Comparison of ENCODE assay signal across 36 cellular contexts in genomic region chr2:25246001-25246400, GRCh38.
"Had no signal": no experiment of that assay in that cellular context is flagged by ENCODE, and none has a peak within 500 bp of the region (broad histone marks: within the 10 kb centered on the region; RNA-seq: fewer than 3 reads in every experiment).

No MANE protein-coding gene starts in this region.

- H3K9me3 ChIP-seq: MG63, Peyer's patch, SJSA1, SK-N-SH had no signal

- H3K4me1 ChIP-seq: SJSA1 had no signal

- H3K36me3 ChIP-seq: MG63 had no signal

- H3K4me3 ChIP-seq: MG63, Peyer's patch, SJSA1 had no signal

- H3K27ac Mint-ChIP-seq: activated B cell treated with CpG ODN at 0.5 μM for 24 hours; activated CD4-positive, alpha-beta memory T cell treated with anti-CD3 and anti-CD28 coated beads for 36 hours; activated T-cell treated with anti-CD3 and anti-CD28 coated beads, Interleukin-2, amount 50 U/mL, for 72 hours; activated T-helper 17 cell treated with anti-CD3 and anti-CD28 coated beads, Interleukin-2, amount 50 U/mL, for 72 hours; T-helper 1 cell treated with Interleukin-12 subunit alpha and Interleukin-12 subunit beta and Interleukin-4 antibody, amounts not matched to agents 30 μg/mL and 1 μg/mL, for 36 hours had no signal

- DNase-seq: activated B cell treated with CpG ODN at 0.5 μM for 24 hours; activated CD4-positive, alpha-beta memory T cell treated with anti-CD3 and anti-CD28 coated beads for 36 hours; activated CD4-positive, alpha-beta T cell treated with anti-CD3 and anti-CD28 coated beads for 4 hours; activated CD4-positive, alpha-beta T cell treated with anti-CD3 and anti-CD28 coated beads, Interleukin-2, amount 50 U/mL, for 1 hour; activated CD4-positive, CD25-positive, alpha-beta regulatory T cell treated with anti-CD3 and anti-CD28 coated beads, Interleukin-2, amount 50 U/mL, for 72 hours; activated CD8-positive, alpha-beta memory T cell treated with anti-CD3 and anti-CD28 coated beads, Interleukin-2, amount 50 U/mL, for 4 hours; activated effector memory CD4-positive, alpha-beta T cell treated with anti-CD3 and anti-CD28 coated beads, Interleukin-2, amount 50 U/mL, for 16 hours; activated naive CD4-positive, alpha-beta T cell; activated T-cell treated with anti-CD3 and anti-CD28 coated beads for 4 hours; activated T-cell treated with anti-CD3 and anti-CD28 coated beads, Interleukin-2, amount 50 U/mL, for 72 hours; aorta; brain microvascular endothelial cell; Kasumi-1; KG1; MG63; NCI-H1048; NCI-H1105 treated with DMSO at 0.1 percent for 48 hours; NCI-H1436; NCI-H1694; NCI-H1930; NCI-H510A; NCI-H526; NCI-H748 treated with DMSO at 0.1 percent for 48 hours; NK-92 treated with Interleukin-12 subunit alpha and Interleukin-12 subunit beta, amount 100 ng/mL, for 24 hours; PC-3; Peyer's patch; RPMI8226; SHP77 treated with DMSO at 0.1 percent for 48 hours; SK-N-SH; T-helper 9 cell had no signal

- ATAC-seq: activated T-cell treated with anti-CD3 and anti-CD28 coated beads, Interleukin-2, amount 50 U/mL, for 72 hours; activated T-helper 17 cell treated with anti-CD3 and anti-CD28 coated beads, Interleukin-2, amount 50 U/mL, for 72 hours; PC-3 had no signal

- H3K27me3 ChIP-seq: brain microvascular endothelial cell, MG63, Peyer's patch, SJSA1 had no signal

- H3K9me3 Mint-ChIP-seq: activated B cell treated with CpG ODN at 0.5 μM for 24 hours; activated CD4-positive, alpha-beta memory T cell treated with anti-CD3 and anti-CD28 coated beads for 36 hours; activated naive CD4-positive, alpha-beta T cell treated with anti-CD3 and anti-CD28 coated beads, Interleukin-2, amount 50 U/mL, for 24 hours; activated T-cell treated with anti-CD3 and anti-CD28 coated beads, Interleukin-2, amount 50 U/mL, for 72 hours; activated T-helper 17 cell treated with anti-CD3 and anti-CD28 coated beads, Interleukin-2, amount 50 U/mL, for 72 hours; central memory CD8-positive, alpha-beta T cell; T-helper 1 cell treated with Interleukin-12 subunit alpha and Interleukin-12 subunit beta and Interleukin-4 antibody, amounts not matched to agents 30 μg/mL and 1 μg/mL, for 36 hours had no signal

- H3K27ac ChIP-seq: brain microvascular endothelial cell, Peyer's patch, SJSA1, VCaP had no signal
